24 cellular contexts compared by ENCODE assay signal in genomic region chr15:65338823-65339222, GRCh38. TPM values are rescaled to one million over a fixed set of nuclear protein-coding genes. Genes with fewer than 3 reads are reported as not detected.
DNase-seq lines count a peak whose midpoint lies in the region; ATAC-seq, FAIRE-seq and TF ChIP-seq lines count a peak whose summit lies in the region.
"Had no signal": no experiment of that assay in that cellular context is flagged by ENCODE, and none has a peak within 500 bp of the region (broad histone marks: within the 10 kb centered on the region; RNA-seq: fewer than 3 reads in every experiment).

No MANE protein-coding gene starts in this region.

- 43% methylated on average over 5 of the region's 8 CpGs for WGBS in K562 (ENCODE audit: insufficient coverage, low coverage, missing lambda C conversion rate)
- WGBS in neuronal stem cell (ENCODE audit: extremely low coverage in 2 of 2, insufficient read length in 2 of 2, insufficient replicate concordance in 1 of 2), 2 donors, result no CpG with 5 or more reads among the region's 8 CpGs

- H3K4me2 ChIP-seq in K562 (ENCODE audit: insufficient read depth, low read length), result no peak overlapping the region
- no peak overlapping the region for H3K4me2 ChIP-seq in neuronal stem cell (ENCODE audit: insufficient read depth, low read length, poor library complexity, severe bottlenecking)
- H3K4me2 ChIP-seq: A549 had no signal

- H3K4ac ChIP-seq in neuronal stem cell (ENCODE audit: low read length), result no peak overlapping the region

- no peak overlapping the region for H3K14ac ChIP-seq in neuronal stem cell (ENCODE audit: low read length)

- no peak overlapping the region for H3K9ac ChIP-seq in K562 (ENCODE audit: insufficient read depth in 1 of 2, low read depth in 2 of 2, low read length in 2 of 2)
- no peak overlapping the region for H3K9ac ChIP-seq in neuronal stem cell (ENCODE audit: low read depth, low read length, poor library complexity)

- no peak overlapping the region for H4K91ac ChIP-seq in neuronal stem cell (ENCODE audit: low read depth, low read length, poor library complexity)

- H3K4me3 ChIP-seq in K562 (no peak overlapping the region), neuronal stem cell (ENCODE audit: low read length in 2 of 2) (no peak overlapping the region)
- H3K4me3 ChIP-seq: A549 had no signal

- in situ Hi-C loops in K562 (cut with MboI), result no loop called here

- BruUV-seq in K562 (replicated peaks; lab: Mats Ljungman, UMichigan), result no TSS peak

- no peak overlapping the region for H2BK12ac ChIP-seq in neuronal stem cell (ENCODE audit: low read length)

- peaks cover 68% of the 10 kb centered on the region for H3K4me1 Mint-ChIP-seq in glutamatergic neuron (ENCODE audit: low read depth, unreplicated experiment)
- H3K4me1 Mint-ChIP-seq: CD4-positive, alpha-beta memory T cell had no signal

- H3K27me3 Mint-ChIP-seq in glutamatergic neuron (ENCODE audit: unreplicated experiment), result peaks cover 48% of the 10 kb centered on the region

- peaks cover 28% of the 10 kb centered on the region for H3K9me3 Mint-ChIP-seq in glutamatergic neuron (ENCODE audit: unreplicated experiment)

- TF ChIP-seq CTCF in K562 (IDR thresholded peaks at IDR 0.05 in 2 of 3, conservative IDR thresholded peaks at IDR 0.05 in 1 of 3; ENCODE audit: insufficient read depth in 2 of 3, low read depth in 1 of 3, low read length in 3 of 3) (no peak), glutamatergic neuron (IDR thresholded peaks at IDR 0.05; ENCODE audit: partially characterized antibody, unreplicated experiment) (no peak)

- peaks cover 5 to 17% of the 10 kb centered on the region in 2 experiments for H3K4me1 ChIP-seq in K562 (replicated peaks in 1 of 2; ENCODE audit: control insufficient read depth in 2 of 2, insufficient read depth in 2 of 2, low read length in 2 of 2)
- peaks cover 52 to 53% of the 10 kb centered on the region in 2 donors for H3K4me1 ChIP-seq in neuronal stem cell (ENCODE audit: control insufficient read depth in 2 of 2, insufficient read depth in 1 of 2, low read depth in 1 of 2, low read length in 2 of 2)
- H3K4me1 ChIP-seq: A549 had no signal

- TF ChIP-seq EP300 in K562 (IDR thresholded peaks at IDR 0.05; ENCODE audit: low read length), result no peak

- H2BK120ac ChIP-seq in neuronal stem cell (ENCODE audit: low read depth, low read length), result no peak overlapping the region

- CTCF ChIA-PET in K562 (lab: Yijun Ruan, JAX; ENCODE audit: low intra/inter-chr PET ratio), result no interaction called here

- H4K8ac ChIP-seq in neuronal stem cell (ENCODE audit: low read depth, low read length), result no peak overlapping the region

- no peaks in the 10 kb centered on the region for H3K9me1 ChIP-seq in K562 (ENCODE audit: control insufficient read depth, insufficient read depth, low read length)

- no peaks in the 10 kb centered on the region for H3K36me3 Mint-ChIP-seq in glutamatergic neuron (ENCODE audit: unreplicated experiment)
- H3K36me3 Mint-ChIP-seq: CD4-positive, alpha-beta memory T cell had no signal

- intact Hi-C loops in K562 (cut with micrococcal nuclease), result no loop called here

- no peaks in the 10 kb centered on the region for H4K20me1 ChIP-seq in K562 (replicated peaks; ENCODE audit: control insufficient read depth, insufficient read depth, low read length)

- DNase-seq in GM12892 (ENCODE audit: insufficient read length) (no peak), K562 (ENCODE audit: extremely low read depth in 1 of 4, low spot score in 3 of 4) (no peak), glutamatergic neuron (peak; percentile 7), neuronal stem cell (ENCODE audit: low spot score) (no peak)
- DNase-seq in stimulated activated CD8-positive, alpha-beta memory T cell treated with anti-CD3 and anti-CD28 coated beads, Interleukin-4, amount 100 ng/mL, for 48 hours, result no peak
- DNase-seq: AML-193; C1 segment of cervical spinal cord; CD4-positive, alpha-beta memory T cell; GOT3; HCEC 1CT; NCI-H1092 treated with DMSO at 0.1 percent for 48 hours; NCI-H1436 treated with DMSO at 0.1 percent for 48 hours; NCI-H1930; NCI-H2107; NCI-H226; NCI-H774 had no signal

- H2AFZ ChIP-seq in K562 (ENCODE audit: low read depth, low read length) (no peak overlapping the region), neuronal stem cell (ENCODE audit: low read length) (no peak overlapping the region)

- H3K9me3 ChIP-seq in K562 (replicated peaks; ENCODE audit: control insufficient read depth, insufficient read depth, low read depth, low read length) (no peaks in the 10 kb centered on the region), neuronal stem cell (replicated peaks in 1 of 2; ENCODE audit: control insufficient read depth in 2 of 2, insufficient read depth in 1 of 2, low read depth in 1 of 2, low read length in 2 of 2) (no peaks in the 10 kb centered on the region)
- H3K9me3 ChIP-seq: A549 had no signal

- H2AK5ac ChIP-seq in neuronal stem cell (ENCODE audit: low read depth, low read length), result peak overlapping the region; percentile 13

- H3K4me3 Mint-ChIP-seq in glutamatergic neuron (ENCODE audit: unreplicated experiment), result peak overlapping the region; percentile 75
- H3K4me3 Mint-ChIP-seq: CD4-positive, alpha-beta memory T cell had no signal

- H2BK5ac ChIP-seq in neuronal stem cell (ENCODE audit: low read length), result no peak overlapping the region

- H3K27me3 ChIP-seq in K562 (ENCODE audit: control insufficient read depth in 2 of 2, insufficient read depth in 2 of 2, low read length in 2 of 2) (peaks cover 33 to 58% of the 10 kb centered on the region in 2 experiments; a peak in 4 of 5 replicates), neuronal stem cell (ENCODE audit: control insufficient read depth in 3 of 3, insufficient read depth in 3 of 3, low read depth in 1 of 3, low read length in 3 of 3) (no peaks in the 10 kb centered on the region)

- no peak for ATAC-seq in K562
- no peak for ATAC-seq in HG02623 (IDR thresholded peaks at IDR 0.05; ENCODE audit: unreplicated experiment)
- ATAC-seq in GM19035 (IDR thresholded peaks at IDR 0.05; ENCODE audit: unreplicated experiment), result no peak
- ATAC-seq: A549, SK-N-SH treated with all-trans-retinoic acid at 6 μM for 48 hours had no signal

- H3K27ac ChIP-seq in K562 (ENCODE audit: extremely low read depth, low read depth, low read length) (no peak overlapping the region), neuronal stem cell (replicated peaks; ENCODE audit: low read length) (no peak overlapping the region)
- H3K27ac ChIP-seq: A549 had no signal

- no peak overlapping the region for H3K18ac ChIP-seq in neuronal stem cell (ENCODE audit: low read length)

- peak overlapping the region; percentile 100 for H3K27ac Mint-ChIP-seq in glutamatergic neuron (ENCODE audit: unreplicated experiment)
- H3K27ac Mint-ChIP-seq: CD4-positive, alpha-beta memory T cell had no signal

- H3K23ac ChIP-seq in neuronal stem cell (ENCODE audit: low read depth, low read length, poor library complexity), result no peak overlapping the region

- TF ChIP-seq POLR2A in GM12892 (IDR thresholded peaks at IDR 0.05; ENCODE audit: low read depth, low read length) (no peak), K562 (conservative IDR thresholded peaks at IDR 0.05) (no peak)

- peaks cover 4% of the 10 kb centered on the region for H3K79me1 ChIP-seq in neuronal stem cell (ENCODE audit: low read depth, low read length)

- no peak overlapping the region for H2BK15ac ChIP-seq in neuronal stem cell (ENCODE audit: low read length)

- POLR2A ChIA-PET in K562 (lab: Yijun Ruan, JAX), result interaction anchor here (0.8 to 6.0 kb wide), 3 partner anchors 33 to 68 kb away, joined by 3 to 35 read pairs (median 3); partner anchors contain the start of gene RNU5B-1

- FAIRE-seq in GM12892 (lab: Jason Lieb, UNC) (peak; percentile 5), K562 (lab: Jason Lieb, UNC) (no peak)
- FAIRE-seq: A549, RCC 7860 had no signal

- TF ChIP-seq RAD21 in K562 (CRISPR knock-in tag; conservative IDR thresholded peaks at IDR 0.05 in 1 of 2, IDR thresholded peaks at IDR 0.05 in 1 of 2), result no peak

- H3K36me3 ChIP-seq in K562 (ENCODE audit: control insufficient read depth, insufficient read depth, low read length), result no peaks in the 10 kb centered on the region
- H3K36me3 ChIP-seq in neuronal stem cell (replicated peaks in 1 of 2; ENCODE audit: control insufficient read depth in 2 of 2, insufficient read depth in 2 of 2, low read length in 2 of 2), result peaks cover 0 to 28% of the 10 kb centered on the region in 2 donors

- no peaks in the 10 kb centered on the region for H3K79me2 ChIP-seq in K562 (ENCODE audit: control insufficient read depth, insufficient read depth, low read length)

RNA-seq across cellular contexts. Expression of gene RNU5B-1, which starts 34.3 kb away (rescaled TPM):
- polyA plus RNA-seq in GM12892 (2012; ENCODE audit: missing spikeins), result not detected
- under 0.01 TPM in 2 replicates for total RNA-seq in K562 (2011; cell fraction: chromatin; rRNA removed; ENCODE audit: low replicate concordance)
- total RNA-seq in K562 (2011; cell fraction: nucleolus; rRNA removed), result under 0.01 TPM in 2 replicates
- total RNA-seq in K562 (2011; cell fraction: nucleoplasm; rRNA removed), result under 0.01 TPM in 2 replicates
- not detected in 2 replicates for total RNA-seq in K562 (2014; rRNA removed)
- not detected in 2 replicates for total RNA-seq in K562 (2014; rRNA removed; fragmentation: Illumina TruSeq; extraction: Trizol)
- total RNA-seq in K562 (2015; rRNA removed; fragmentation: Illumina TruSeq; extraction: Trizol), result not detected in 2 replicates
- total RNA-seq in K562 (2021), result 14.2 TPM in 1 of 2 replicates, not detected in the other
- not detected in 2 replicates for polyA plus RNA-seq in K562 (2011; rRNA removed)
- not detected in 2 replicates for polyA plus RNA-seq in K562 (2011; cell fraction: cytosol; rRNA removed)
- under 0.01 TPM in 1 of 2 replicates, not detected in the other for polyA plus RNA-seq in K562 (2011; cell fraction: nucleus; rRNA removed)
- not detected in 2 replicates for polyA plus RNA-seq in K562 (2012)
- not detected in 2 replicates for polyA plus RNA-seq in K562 (2014; fragmentation: Illumina TruSeq; extraction: Trizol)
- polyA plus RNA-seq in K562 (2014; fragmentation: Nextera tagmentation; extraction: Ambion mirVana), result not detected
- not detected in 2 replicates for polyA plus RNA-seq in K562 (2014; rRNA removed)
- under 0.01 TPM in 2 replicates for polyA minus RNA-seq in K562 (2011; rRNA and poly(A)+ RNA removed)
- 577 and 858 TPM in 2 replicates for polyA minus RNA-seq in K562 (2011; cell fraction: cytosol; rRNA and poly(A)+ RNA removed)
- polyA minus RNA-seq in K562 (2011; cell fraction: nucleus; rRNA and poly(A)+ RNA removed), result under 0.01 TPM in 2 replicates
- total RNA-seq in glutamatergic neuron (ENCODE audit: unreplicated experiment), result not detected
- polyA plus RNA-seq in neuronal stem cell (2013, experiment 1 of 2), result not detected
- polyA plus RNA-seq in neuronal stem cell (2013, experiment 2 of 2), result not detected
- total RNA-seq: Daoy, G401, HT-29 had no signal
- polyA plus RNA-seq: A549; CD4-positive, alpha-beta memory T cell had no signal

RNA-seq across cellular contexts. Expression of gene IGDCC3, which starts 39.0 kb away (rescaled TPM):
- not detected for polyA plus RNA-seq in GM12892 (2012; ENCODE audit: missing spikeins)
- not detected in 2 replicates for total RNA-seq in K562 (2011; cell fraction: chromatin; rRNA removed; ENCODE audit: low replicate concordance)
- total RNA-seq in K562 (2011; cell fraction: nucleolus; rRNA removed), result not detected in 2 replicates
- not detected in 2 replicates for total RNA-seq in K562 (2011; cell fraction: nucleoplasm; rRNA removed)
- total RNA-seq in K562 (2014; rRNA removed) (not detected in 2 replicates), K562 (2014; rRNA removed; fragmentation: Illumina TruSeq; extraction: Trizol) (not detected in 2 replicates), K562 (2015; rRNA removed; fragmentation: Illumina TruSeq; extraction: Trizol) (not detected in 2 replicates), K562 (2021) (0.07 TPM in 1 of 2 replicates, not detected in the other), glutamatergic neuron (ENCODE audit: unreplicated experiment) (342 TPM)
- polyA plus RNA-seq in K562 (2011; rRNA removed) (not detected in 2 replicates), K562 (2014; fragmentation: Illumina TruSeq; extraction: Trizol) (not detected in 2 replicates), K562 (2014; fragmentation: Nextera tagmentation; extraction: Ambion mirVana) (not detected), K562 (2014; rRNA removed) (0.03 TPM in 1 of 2 replicates, not detected in the other)
- not detected in 2 replicates for polyA plus RNA-seq in K562 (2011; cell fraction: cytosol; rRNA removed)
- not detected in 2 replicates for polyA plus RNA-seq in K562 (2011; cell fraction: nucleus; rRNA removed)
- polyA plus RNA-seq in K562 (2012), result not detected in 2 replicates
- not detected in 2 replicates for polyA minus RNA-seq in K562 (2011; rRNA and poly(A)+ RNA removed)
- not detected in 2 replicates for polyA minus RNA-seq in K562 (2011; cell fraction: cytosol; rRNA and poly(A)+ RNA removed)
- not detected in 2 replicates for polyA minus RNA-seq in K562 (2011; cell fraction: nucleus; rRNA and poly(A)+ RNA removed)
- 69.2 TPM for polyA plus RNA-seq in neuronal stem cell (2013, experiment 1 of 2)
- 70.9 TPM for polyA plus RNA-seq in neuronal stem cell (2013, experiment 2 of 2)
- total RNA-seq: CD4-positive, alpha-beta memory T cell; Daoy; HT-29 had no signal
- polyA plus RNA-seq: CD4-positive, alpha-beta memory T cell had no signal

RNA-seq across cellular contexts. Expression of gene RNU5A-1, which starts 43.0 kb away (rescaled TPM):
- polyA plus RNA-seq in GM12892 (2012; ENCODE audit: missing spikeins), result not detected
- under 0.01 TPM in 2 replicates for total RNA-seq in K562 (2011; cell fraction: chromatin; rRNA removed; ENCODE audit: low replicate concordance)
- under 0.01 TPM in 2 replicates for total RNA-seq in K562 (2011; cell fraction: nucleolus; rRNA removed)
- total RNA-seq in K562 (2011; cell fraction: nucleoplasm; rRNA removed), result under 0.01 TPM in 2 replicates
- total RNA-seq in K562 (2014; rRNA removed) (not detected in 2 replicates), K562 (2014; rRNA removed; fragmentation: Illumina TruSeq; extraction: Trizol) (not detected in 2 replicates), K562 (2015; rRNA removed; fragmentation: Illumina TruSeq; extraction: Trizol) (not detected in 2 replicates), K562 (2021) (not detected in 2 replicates), glutamatergic neuron (ENCODE audit: unreplicated experiment) (not detected)
- polyA plus RNA-seq in K562 (2011; rRNA removed) (not detected in 2 replicates), K562 (2014; fragmentation: Illumina TruSeq; extraction: Trizol) (not detected in 2 replicates), K562 (2014; fragmentation: Nextera tagmentation; extraction: Ambion mirVana) (not detected), K562 (2014; rRNA removed) (not detected in 2 replicates)
- not detected in 2 replicates for polyA plus RNA-seq in K562 (2011; cell fraction: cytosol; rRNA removed)
- under 0.01 TPM in 2 replicates for polyA plus RNA-seq in K562 (2011; cell fraction: nucleus; rRNA removed)
- polyA plus RNA-seq in K562 (2012), result not detected in 2 replicates
- polyA minus RNA-seq in K562 (2011; rRNA and poly(A)+ RNA removed), result under 0.01 TPM in 2 replicates
- 268 TPM in 1 of 2 replicates, not detected in the other for polyA minus RNA-seq in K562 (2011; cell fraction: cytosol; rRNA and poly(A)+ RNA removed)
- polyA minus RNA-seq in K562 (2011; cell fraction: nucleus; rRNA and poly(A)+ RNA removed), result under 0.01 TPM in 2 replicates
- polyA plus RNA-seq in neuronal stem cell (2013, experiment 1 of 2), result not detected
- polyA plus RNA-seq in neuronal stem cell (2013, experiment 2 of 2), result not detected
- total RNA-seq: CD4-positive, alpha-beta memory T cell; Daoy; G401; HT-29 had no signal
- polyA plus RNA-seq: A549; CD4-positive, alpha-beta memory T cell had no signal

RNA-seq across cellular contexts. Expression of gene PARP16, which starts 52.1 kb away (rescaled TPM):
- polyA plus RNA-seq in GM12892 (2012; ENCODE audit: missing spikeins), result 15.1 TPM
- total RNA-seq in K562 (2011; cell fraction: chromatin; rRNA removed; ENCODE audit: low replicate concordance), result 3.3 and 4.7 TPM in 2 replicates
- 3.4 and 3.7 TPM in 2 replicates for total RNA-seq in K562 (2011; cell fraction: nucleolus; rRNA removed)
- total RNA-seq in K562 (2011; cell fraction: nucleoplasm; rRNA removed), result 5.7 and 9.5 TPM in 2 replicates
- 5.1 and 6.7 TPM in 2 replicates for total RNA-seq in K562 (2014; rRNA removed)
- 6.4 and 7.0 TPM in 2 replicates for total RNA-seq in K562 (2014; rRNA removed; fragmentation: Illumina TruSeq; extraction: Trizol)
- total RNA-seq in K562 (2015; rRNA removed; fragmentation: Illumina TruSeq; extraction: Trizol), result 5.8 and 6.3 TPM in 2 replicates
- 7.6 TPM in 2 replicates for total RNA-seq in K562 (2021)
- 7.5 and 10.3 TPM in 2 replicates for polyA plus RNA-seq in K562 (2011; rRNA removed)
- 8.2 and 9.6 TPM in 2 replicates for polyA plus RNA-seq in K562 (2011; cell fraction: cytosol; rRNA removed)
- polyA plus RNA-seq in K562 (2011; cell fraction: nucleus; rRNA removed), result 6.6 and 10.2 TPM in 2 replicates
- polyA plus RNA-seq in K562 (2012), result 6.6 and 14.9 TPM in 2 replicates
- 8.2 and 9.9 TPM in 2 replicates for polyA plus RNA-seq in K562 (2014; fragmentation: Illumina TruSeq; extraction: Trizol)
- polyA plus RNA-seq in K562 (2014; fragmentation: Nextera tagmentation; extraction: Ambion mirVana), result 1 to 10 TPM; 3.0 to 5.6 TPM
- polyA plus RNA-seq in K562 (2014; rRNA removed), result 5.8 and 7.8 TPM in 2 replicates
- 5.6 and 6.8 TPM in 2 replicates for polyA minus RNA-seq in K562 (2011; rRNA and poly(A)+ RNA removed)
- polyA minus RNA-seq in K562 (2011; cell fraction: cytosol; rRNA and poly(A)+ RNA removed), result 3.6 and 4.6 TPM in 2 replicates
- 1.3 and 3.4 TPM in 2 replicates for polyA minus RNA-seq in K562 (2011; cell fraction: nucleus; rRNA and poly(A)+ RNA removed)
- total RNA-seq in glutamatergic neuron (ENCODE audit: unreplicated experiment), result 6.8 TPM
- 11.4 TPM for polyA plus RNA-seq in neuronal stem cell (2013, experiment 1 of 2)
- polyA plus RNA-seq in neuronal stem cell (2013, experiment 2 of 2), result 12.0 TPM

Comparison
In these comparisons a context has a peak if more than half of its experiments do, and no peak if none do; other contexts are left out.
1. RNA of gene IGDCC3, which starts 39.0 kb away (total RNA-seq): 342 TPM in glutamatergic neuron (single experiment); 0.07 TPM in K562; every median in the first group is over 100 times any median in the second.